ENCODE assay signal across 23 cellular contexts in the genomic region with DNA sequence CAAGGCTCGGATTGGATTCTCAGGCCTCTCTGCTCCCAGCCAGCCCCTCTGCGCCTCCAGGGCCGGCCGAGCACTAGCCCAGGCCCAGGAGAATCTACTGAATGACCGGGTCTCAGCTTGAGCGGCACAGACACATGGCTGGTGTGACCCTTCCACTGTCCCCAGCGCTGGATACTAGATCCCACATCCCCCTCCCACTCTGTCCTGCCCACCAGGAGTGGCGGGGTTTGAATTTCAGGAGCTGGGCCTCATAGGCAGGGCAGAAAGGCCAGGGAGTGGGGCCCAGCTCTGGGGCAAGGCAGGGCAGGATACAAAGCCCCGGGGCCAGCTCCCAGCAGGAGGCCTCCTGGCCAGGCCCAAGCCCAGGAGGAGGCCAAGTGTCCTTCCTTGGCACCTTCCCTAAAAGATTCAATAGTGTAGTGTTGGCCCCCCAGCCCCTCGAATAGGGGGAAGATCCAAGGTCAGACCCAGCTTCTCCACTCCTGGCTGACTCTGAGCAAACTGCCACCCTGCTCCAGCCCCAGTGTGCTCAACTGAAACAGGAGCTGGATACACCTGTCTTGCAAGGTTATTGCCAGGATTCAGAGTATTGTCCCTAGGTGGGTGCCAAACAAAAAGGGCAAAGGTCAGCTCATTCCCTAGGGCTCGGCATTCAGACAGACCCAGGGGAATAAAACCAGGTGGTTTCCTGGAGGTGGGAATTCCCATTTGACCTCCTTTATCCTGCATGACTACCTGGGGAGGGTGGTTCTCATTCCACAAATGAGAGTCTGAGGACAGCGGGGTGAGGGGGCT. TPM values are rescaled to one million over a fixed set of nuclear protein-coding genes. Genes with fewer than 3 reads are reported as not detected.
DNase-seq lines count a peak whose midpoint lies in the region; ATAC-seq and TF ChIP-seq lines count a peak whose summit lies in the region.
"Had no signal": no experiment of that assay in that cellular context is flagged by ENCODE, and none has a peak within 500 bp of the region (broad histone marks: within the 10 kb centered on the region; RNA-seq: fewer than 3 reads in every experiment).

No MANE protein-coding gene starts in this region.

- no peaks in the 10 kb centered on the region for H4K20me1 ChIP-seq in H9 (ENCODE audit: control insufficient read depth, insufficient read depth, insufficient read length)

- H3K36me3 Mint-ChIP-seq in H9 (ENCODE audit: insufficient read depth in 1 of 3, low read depth in 3 of 3), result no peaks in the 10 kb centered on the region

- intact Hi-C loops in mucosa of descending colon (cut with DNase I, micrococcal nuclease), result no loop called here

- H4K5ac ChIP-seq in H9 (ENCODE audit: insufficient read length, low read depth, low read length), result no peak overlapping the region

- H3K4me2 ChIP-seq in H9 (ENCODE audit: insufficient read depth, insufficient read length, low read length), result no peak overlapping the region

- no peak overlapping the region for H3T11ph ChIP-seq in H9 (ENCODE audit: low read length)

- no peak overlapping the region for H2BK5ac ChIP-seq in H9 (ENCODE audit: insufficient read length, low read length)

- H3K23ac ChIP-seq in H9 (ENCODE audit: insufficient read length, low read depth, low read length), result no peak overlapping the region

- peaks cover 40 to 58% of the 10 kb centered on the region in 2 experiments for H3K4me1 Mint-ChIP-seq in H9

- H3K27ac ChIP-seq in H9 (ENCODE audit: insufficient read length, low read depth, low read length), result no peak overlapping the region
- H3K27ac ChIP-seq in effector memory CD4-positive, alpha-beta T cell (ENCODE audit: insufficient read depth, low read length, poor library complexity, severe bottlenecking), result no peak overlapping the region
- H3K27ac ChIP-seq: prostate gland, RWPE1, upper lobe of right lung, WERI-Rb-1 had no signal

- H3K56ac ChIP-seq in H9 (ENCODE audit: insufficient read length, low read depth, low read length), result no peak overlapping the region

- H2BK20ac ChIP-seq in H9 (ENCODE audit: low read depth, low read length, poor library complexity, severe bottlenecking), result no peak overlapping the region

- H3K27me3 Mint-ChIP-seq in H9 (ENCODE audit: low read depth), result peaks cover 10% of the 10 kb centered on the region
- H3K27me3 Mint-ChIP-seq: activated CD4-positive, alpha-beta T cell treated with anti-CD3 and anti-CD28 coated beads, Interleukin-2, amount 10 ng/mL, durations not matched to agents 7 days and 5 days had no signal

- H3K4me1 ChIP-seq in H9 (ENCODE audit: insufficient read depth, low read length) (peaks cover 6% of the 10 kb centered on the region), mucosa of descending colon (ENCODE audit: low read depth) (peaks cover 36% of the 10 kb centered on the region)
- peaks cover 31% of the 10 kb centered on the region for H3K4me1 ChIP-seq in effector memory CD4-positive, alpha-beta T cell (ENCODE audit: control insufficient read depth, insufficient read depth, low read length, poor library complexity, severe bottlenecking)
- H3K4me1 ChIP-seq: upper lobe of right lung had no signal

- no peak overlapping the region for H2BK12ac ChIP-seq in H9 (ENCODE audit: insufficient read length, low read depth, low read length)

- peak; percentile 26 for DNase-seq in DMS53 (lab: John Stamatoyannopoulos, UW)
- no peak for DNase-seq in DMS53 treated with DMSO at 0.1 percent for 48 hours (lab: John Stamatoyannopoulos, UW; ENCODE audit: unreplicated experiment)
- DNase-seq in H9, result no peak
- peak; percentile 77 for DNase-seq in NCI-H69 (lab: John Stamatoyannopoulos, UW)
- peak in 2 of 3 donors; percentile 54 to 76 for DNase-seq in mucosa of descending colon
- no peak for DNase-seq in effector memory CD4-positive, alpha-beta T cell
- DNase-seq in EL, result no peak
- DNase-seq: 8988T; activated CD4-positive, alpha-beta T cell treated with anti-CD3 and anti-CD28 coated beads, Interleukin-2, amount 10 ng/mL, durations not matched to agents 7 days and 5 days; activated naive CD4-positive, alpha-beta T cell treated with anti-CD3 and anti-CD28 coated beads for 36 hours; amniotic stem cell; DMS79; HCEC 1CT; Kasumi-1; NCI-H187 treated with DMSO at 0.1 percent for 48 hours; NCI-H510A; upper lobe of right lung; WERI-Rb-1 had no signal

- H3K14ac ChIP-seq in H9 (ENCODE audit: insufficient read depth, low read length), result peak overlapping the region; percentile 26; the same call in 1 of the 2 replicates

- H3K9me3 ChIP-seq in H9 (ENCODE audit: control insufficient read depth, low read depth, low read length), result no peaks in the 10 kb centered on the region
- H3K9me3 ChIP-seq in mucosa of descending colon, result no peaks in the 10 kb centered on the region
- no peaks in the 10 kb centered on the region for H3K9me3 ChIP-seq in effector memory CD4-positive, alpha-beta T cell (ENCODE audit: control insufficient read depth, low read length)
- H3K9me3 ChIP-seq: prostate gland, upper lobe of right lung had no signal

- H4K8ac ChIP-seq in H9 (replicated peaks; ENCODE audit: insufficient read length, low read depth, low read length), result no peak overlapping the region

- TF ChIP-seq CTCF in H9 (conservative IDR thresholded peaks at IDR 0.05) (no peak), mucosa of descending colon (IDR thresholded peaks at IDR 0.05) (no peak)

- no peaks in the 10 kb centered on the region for H3K9me3 Mint-ChIP-seq in H9
- H3K9me3 Mint-ChIP-seq: activated CD4-positive, alpha-beta T cell treated with anti-CD3 and anti-CD28 coated beads, Interleukin-2, amount 10 ng/mL, durations not matched to agents 7 days and 5 days; activated naive CD4-positive, alpha-beta T cell treated with anti-CD3 and anti-CD28 coated beads for 36 hours; dendritic cell treated with granulocyte-macrophage colony-stimulating factor and Interleukin-4, amounts not matched to agents 40 ng/mL and 50 ng/mL, for 4 days had no signal

- no peak overlapping the region for H2BK15ac ChIP-seq in H9 (ENCODE audit: low read depth, low read length)

- H3K27me3 ChIP-seq in H9 (ENCODE audit: insufficient read depth, low read length), result peaks cover 3% of the 10 kb centered on the region; the same call in 1 of the 2 replicates
- no peaks in the 10 kb centered on the region for H3K27me3 ChIP-seq in effector memory CD4-positive, alpha-beta T cell (replicated peaks; ENCODE audit: control insufficient read depth, insufficient read depth, low read length, poor library complexity, severe bottlenecking)
- H3K27me3 ChIP-seq: upper lobe of right lung had no signal

- no peak overlapping the region for H3K4me3 ChIP-seq in mucosa of descending colon
- no peak overlapping the region for H3K4me3 ChIP-seq in effector memory CD4-positive, alpha-beta T cell (ENCODE audit: insufficient read depth, low read depth, low read length, poor library complexity, severe bottlenecking)
- H3K4me3 ChIP-seq: prostate gland, upper lobe of right lung had no signal

- H3K4me3 Mint-ChIP-seq in H9, result peak overlapping the region in 1 of 2 experiments; percentile 32; a peak in 3 of 5 replicates
- H3K4me3 Mint-ChIP-seq: activated CD4-positive, alpha-beta T cell treated with anti-CD3 and anti-CD28 coated beads, Interleukin-2, amount 10 ng/mL, durations not matched to agents 7 days and 5 days; activated naive CD4-positive, alpha-beta T cell treated with anti-CD3 and anti-CD28 coated beads for 36 hours; dendritic cell treated with granulocyte-macrophage colony-stimulating factor and Interleukin-4, amounts not matched to agents 40 ng/mL and 50 ng/mL, for 4 days had no signal

- no peak overlapping the region for H2AFZ ChIP-seq in H9 (ENCODE audit: low read length)

- no peak overlapping the region for H2BK120ac ChIP-seq in H9 (ENCODE audit: low read depth, low read length, poor library complexity, severe bottlenecking)

- 0 out of 7 replicates have a peak overlapping the region, but pooled peaks of 1 of the 3 experiments have one; percentile 64 for H3K27ac Mint-ChIP-seq in H9
- H3K27ac Mint-ChIP-seq: activated naive CD4-positive, alpha-beta T cell treated with anti-CD3 and anti-CD28 coated beads for 36 hours; dendritic cell treated with granulocyte-macrophage colony-stimulating factor and Interleukin-4, amounts not matched to agents 40 ng/mL and 50 ng/mL, for 4 days had no signal

- no peak overlapping the region for H2AK5ac ChIP-seq in H9 (ENCODE audit: insufficient read length, low read length)

- H3K36me3 ChIP-seq in mucosa of descending colon (ENCODE audit: low read depth), result no peaks in the 10 kb centered on the region
- H3K36me3 ChIP-seq in effector memory CD4-positive, alpha-beta T cell (ENCODE audit: control insufficient read depth, insufficient read depth, low read length), result no peaks in the 10 kb centered on the region
- H3K36me3 ChIP-seq: prostate gland, upper lobe of right lung had no signal

- ATAC-seq in mucosa of descending colon (peak; percentile 77), GM18907 (IDR thresholded peaks at IDR 0.05; ENCODE audit: unreplicated experiment) (no peak)
- ATAC-seq: SK-N-SH treated with all-trans-retinoic acid at 6 μM for 48 hours, upper lobe of right lung had no signal

- no CpG with 5 or more reads among the region's 12 CpGs for WGBS in H9 (ENCODE audit: extremely low coverage, insufficient read length, low lambda C conversion rate)

- H3K4ac ChIP-seq in H9 (ENCODE audit: low read depth, low read length), result no peak overlapping the region

- no peak overlapping the region for H3K18ac ChIP-seq in H9 (ENCODE audit: insufficient read length, low read depth, low read length)

- H3K23me2 ChIP-seq in H9 (ENCODE audit: insufficient read length, low read depth, low read length, poor library complexity, severe bottlenecking), result no peaks in the 10 kb centered on the region

- no peaks in the 10 kb centered on the region for H3K79me2 ChIP-seq in H9 (ENCODE audit: insufficient read depth, low read length)

- no peak overlapping the region for H3K9ac ChIP-seq in H9 (ENCODE audit: extremely low read depth, insufficient read length, low read length)

- no peak overlapping the region for H4K91ac ChIP-seq in H9 (ENCODE audit: insufficient read length, low read depth, low read length)

- no peaks in the 10 kb centered on the region for H3K79me1 ChIP-seq in H9 (ENCODE audit: insufficient read depth, low read depth, low read length, poor library complexity, severe bottlenecking)

RNA-seq across cellular contexts. Expression of a gene that starts 22.5 kb away (rescaled TPM):
- total RNA-seq in H9 (2021) (75.6 and 76.5 TPM in 2 replicates), mucosa of descending colon (10 to 100 TPM; 50.6 to 62.8 (median 58.2) TPM)

Comparison
In these comparisons a context has a peak if more than half of its experiments do, and no peak if none do; other contexts are left out.
1. DNase-seq: peak in DMS53 (single experiment), NCI-H69 (single experiment) and mucosa of descending colon (2 of 3); none in DMS53 treated with DMSO at 0.1 percent for 48 hours (single experiment), H9 (single experiment), effector memory CD4-positive, alpha-beta T cell (0 of 3) and EL (single experiment).